In the genomic region with DNA sequence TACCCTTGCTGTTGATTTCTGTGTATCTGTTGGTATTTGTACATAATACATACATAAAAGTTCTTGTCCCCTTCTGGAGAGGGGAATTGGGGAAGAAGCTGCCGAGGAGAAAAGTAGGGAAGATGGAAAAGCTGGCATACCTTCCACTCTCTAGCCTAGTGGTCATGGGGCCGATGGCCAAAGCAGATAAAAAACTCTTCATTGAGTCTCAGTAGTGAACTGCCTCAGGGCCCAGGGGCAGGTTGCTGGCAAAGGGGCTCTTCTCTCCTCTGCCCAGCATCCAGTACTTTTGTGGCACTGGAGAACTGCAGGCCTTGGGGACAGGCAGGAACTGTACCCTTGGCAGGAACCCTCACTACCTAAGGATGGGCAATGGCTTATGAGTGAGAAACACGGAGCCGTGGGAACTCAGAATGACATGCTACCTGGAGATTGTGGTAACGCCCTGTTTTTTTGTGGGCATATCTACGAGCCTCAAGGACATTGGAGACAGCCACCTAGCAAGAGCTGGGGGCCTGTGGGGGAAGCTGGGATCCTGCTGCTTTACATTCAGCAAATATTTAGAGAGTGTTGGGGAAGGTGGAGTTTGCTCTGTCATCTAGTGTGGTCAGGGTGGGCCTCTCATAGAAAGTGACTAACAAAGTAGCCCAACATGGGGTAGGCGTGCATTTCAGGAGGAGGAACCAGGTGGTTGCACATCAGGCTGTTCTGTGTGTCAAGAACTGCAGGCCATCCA, we compare ENCODE assay signal across 2 cellular contexts.
TF ChIP-seq lines count a peak whose summit lies in the region.

No MANE protein-coding gene starts in this region.

TF ChIP-seq in SK-N-SH, 30 proteins besides CTCF, POLR2A, EP300 and RAD21 (continued from another document):
- no peak for TF ChIP-seq TAF1 (IDR thresholded peaks at IDR 0.05; ENCODE audit: borderline replicate concordance, low read depth, low read length)
- no peak for TF ChIP-seq MEF2A (IDR thresholded peaks at IDR 0.05; ENCODE audit: borderline replicate concordance, low read depth)
- TF ChIP-seq ELF1 (IDR thresholded peaks at IDR 0.05) = no peak
- no peak for TF ChIP-seq FOXJ3 (CRISPR knock-in tag; IDR thresholded peaks at IDR 0.05)
- no peak for TF ChIP-seq GABPA (IDR thresholded peaks at IDR 0.05; ENCODE audit: low read depth)
- no peak for TF ChIP-seq RXRA (IDR thresholded peaks at IDR 0.05; ENCODE audit: borderline replicate concordance, low read depth)
- no peak for TF ChIP-seq MXI1 (IDR thresholded peaks at IDR 0.05; ENCODE audit: low read depth, low read length)
- TF ChIP-seq, protein P1, sequence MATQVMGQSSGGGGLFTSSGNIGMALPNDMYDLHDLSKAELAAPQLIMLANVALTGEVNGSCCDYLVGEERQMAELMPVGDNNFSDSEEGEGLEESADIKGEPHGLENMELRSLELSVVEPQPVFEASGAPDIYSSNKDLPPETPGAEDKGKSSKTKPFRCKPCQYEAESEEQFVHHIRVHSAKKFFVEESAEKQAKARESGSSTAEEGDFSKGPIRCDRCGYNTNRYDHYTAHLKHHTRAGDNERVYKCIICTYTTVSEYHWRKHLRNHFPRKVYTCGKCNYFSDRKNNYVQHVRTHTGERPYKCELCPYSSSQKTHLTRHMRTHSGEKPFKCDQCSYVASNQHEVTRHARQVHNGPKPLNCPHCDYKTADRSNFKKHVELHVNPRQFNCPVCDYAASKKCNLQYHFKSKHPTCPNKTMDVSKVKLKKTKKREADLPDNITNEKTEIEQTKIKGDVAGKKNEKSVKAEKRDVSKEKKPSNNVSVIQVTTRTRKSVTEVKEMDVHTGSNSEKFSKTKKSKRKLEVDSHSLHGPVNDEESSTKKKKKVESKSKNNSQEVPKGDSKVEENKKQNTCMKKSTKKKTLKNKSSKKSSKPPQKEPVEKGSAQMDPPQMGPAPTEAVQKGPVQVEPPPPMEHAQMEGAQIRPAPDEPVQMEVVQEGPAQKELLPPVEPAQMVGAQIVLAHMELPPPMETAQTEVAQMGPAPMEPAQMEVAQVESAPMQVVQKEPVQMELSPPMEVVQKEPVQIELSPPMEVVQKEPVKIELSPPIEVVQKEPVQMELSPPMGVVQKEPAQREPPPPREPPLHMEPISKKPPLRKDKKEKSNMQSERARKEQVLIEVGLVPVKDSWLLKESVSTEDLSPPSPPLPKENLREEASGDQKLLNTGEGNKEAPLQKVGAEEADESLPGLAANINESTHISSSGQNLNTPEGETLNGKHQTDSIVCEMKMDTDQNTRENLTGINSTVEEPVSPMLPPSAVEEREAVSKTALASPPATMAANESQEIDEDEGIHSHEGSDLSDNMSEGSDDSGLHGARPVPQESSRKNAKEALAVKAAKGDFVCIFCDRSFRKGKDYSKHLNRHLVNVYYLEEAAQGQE (IDR thresholded peaks at IDR 0.05; ENCODE audit: low read depth, low read length) = no peak

TF ChIP-seq in SK-N-SH treated with all-trans-retinoic acid at 6 μM for 48 hours, 23 proteins besides CTCF, POLR2A, EP300 and RAD21 (continued from another document):
- TF ChIP-seq, protein P2, sequence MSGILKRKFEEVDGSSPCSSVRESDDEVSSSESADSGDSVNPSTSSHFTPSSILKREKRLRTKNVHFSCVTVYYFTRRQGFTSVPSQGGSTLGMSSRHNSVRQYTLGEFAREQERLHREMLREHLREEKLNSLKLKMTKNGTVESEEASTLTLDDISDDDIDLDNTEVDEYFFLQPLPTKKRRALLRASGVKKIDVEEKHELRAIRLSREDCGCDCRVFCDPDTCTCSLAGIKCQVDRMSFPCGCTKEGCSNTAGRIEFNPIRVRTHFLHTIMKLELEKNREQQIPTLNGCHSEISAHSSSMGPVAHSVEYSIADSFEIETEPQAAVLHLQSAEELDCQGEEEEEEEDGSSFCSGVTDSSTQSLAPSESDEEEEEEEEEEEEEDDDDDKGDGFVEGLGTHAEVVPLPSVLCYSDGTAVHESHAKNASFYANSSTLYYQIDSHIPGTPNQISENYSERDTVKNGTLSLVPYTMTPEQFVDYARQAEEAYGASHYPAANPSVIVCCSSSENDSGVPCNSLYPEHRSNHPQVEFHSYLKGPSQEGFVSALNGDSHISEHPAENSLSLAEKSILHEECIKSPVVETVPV (CRISPR knock-in tag; IDR thresholded peaks at IDR 0.05) = no peak
- no peak for TF ChIP-seq OSR1 (CRISPR knock-in tag; IDR thresholded peaks at IDR 0.05)
- TF ChIP-seq ARNTL (CRISPR knock-in tag; IDR thresholded peaks at IDR 0.05; ENCODE audit: borderline replicate concordance, low read depth) = no peak
- TF ChIP-seq ZNF8 (CRISPR knock-in tag; IDR thresholded peaks at IDR 0.05) = no peak
- no peak for TF ChIP-seq TCF4 (CRISPR knock-in tag; IDR thresholded peaks at IDR 0.05; ENCODE audit: borderline replicate concordance)
- TF ChIP-seq, protein P3, sequence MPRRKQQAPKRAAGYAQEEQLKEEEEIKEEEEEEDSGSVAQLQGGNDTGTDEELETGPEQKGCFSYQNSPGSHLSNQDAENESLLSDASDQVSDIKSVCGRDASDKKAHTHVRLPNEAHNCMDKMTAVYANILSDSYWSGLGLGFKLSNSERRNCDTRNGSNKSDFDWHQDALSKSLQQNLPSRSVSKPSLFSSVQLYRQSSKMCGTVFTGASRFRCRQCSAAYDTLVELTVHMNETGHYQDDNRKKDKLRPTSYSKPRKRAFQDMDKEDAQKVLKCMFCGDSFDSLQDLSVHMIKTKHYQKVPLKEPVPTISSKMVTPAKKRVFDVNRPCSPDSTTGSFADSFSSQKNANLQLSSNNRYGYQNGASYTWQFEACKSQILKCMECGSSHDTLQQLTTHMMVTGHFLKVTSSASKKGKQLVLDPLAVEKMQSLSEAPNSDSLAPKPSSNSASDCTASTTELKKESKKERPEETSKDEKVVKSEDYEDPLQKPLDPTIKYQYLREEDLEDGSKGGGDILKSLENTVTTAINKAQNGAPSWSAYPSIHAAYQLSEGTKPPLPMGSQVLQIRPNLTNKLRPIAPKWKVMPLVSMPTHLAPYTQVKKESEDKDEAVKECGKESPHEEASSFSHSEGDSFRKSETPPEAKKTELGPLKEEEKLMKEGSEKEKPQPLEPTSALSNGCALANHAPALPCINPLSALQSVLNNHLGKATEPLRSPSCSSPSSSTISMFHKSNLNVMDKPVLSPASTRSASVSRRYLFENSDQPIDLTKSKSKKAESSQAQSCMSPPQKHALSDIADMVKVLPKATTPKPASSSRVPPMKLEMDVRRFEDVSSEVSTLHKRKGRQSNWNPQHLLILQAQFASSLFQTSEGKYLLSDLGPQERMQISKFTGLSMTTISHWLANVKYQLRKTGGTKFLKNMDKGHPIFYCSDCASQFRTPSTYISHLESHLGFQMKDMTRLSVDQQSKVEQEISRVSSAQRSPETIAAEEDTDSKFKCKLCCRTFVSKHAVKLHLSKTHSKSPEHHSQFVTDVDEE (CRISPR knock-in tag; IDR thresholded peaks at IDR 0.05) = no peak
- no peak for TF ChIP-seq ZFP3 (CRISPR knock-in tag; IDR thresholded peaks at IDR 0.05)
- no peak for TF ChIP-seq BACH2 (CRISPR knock-in tag; IDR thresholded peaks at IDR 0.05; ENCODE audit: borderline replicate concordance)
